ENCODE assay signal across 2 cellular contexts in the genomic region with DNA sequence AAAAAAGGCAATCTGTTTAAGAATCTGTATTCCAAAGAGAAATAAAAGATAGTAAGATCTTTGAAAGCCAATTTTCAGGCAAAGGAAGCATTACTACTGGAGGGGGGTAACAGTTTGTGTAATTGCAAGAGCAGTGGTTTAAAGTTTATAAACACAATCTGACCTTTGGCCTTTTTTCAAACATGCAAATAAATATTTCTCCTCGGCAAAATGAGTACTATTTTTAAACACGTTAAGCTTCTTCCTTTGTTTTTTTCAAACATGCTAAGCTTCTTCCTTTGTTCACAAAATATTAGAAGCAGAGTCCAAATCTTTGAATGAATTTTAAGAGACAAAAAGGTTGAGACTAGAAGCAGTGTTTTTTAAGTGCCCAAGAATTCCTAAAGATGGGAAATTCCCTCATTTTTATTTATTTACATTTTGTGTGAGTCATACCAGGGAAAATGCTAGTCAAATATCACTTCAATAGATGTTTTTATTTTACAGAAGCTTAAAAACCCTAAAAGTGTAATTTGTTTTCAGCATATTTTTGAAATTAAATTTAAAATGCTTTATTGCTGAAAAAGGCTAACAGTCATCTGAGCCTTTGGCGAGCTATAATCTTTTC.
TF ChIP-seq lines count a peak whose summit lies in the region.

No MANE protein-coding gene starts in this region.

TF ChIP-seq in IMR-90, 13 proteins besides CTCF, POLR2A, EP300 and RAD21:
- TF ChIP-seq MAFK (IDR thresholded peaks at IDR 0.05; ENCODE audit: low read depth, low read length), result no peak
- TF ChIP-seq FOS (IDR thresholded peaks at IDR 0.05; ENCODE audit: low read depth, low read length), result peak; percentile 56; the same call in 1 of the 2 replicates

TF ChIP-seq in GM12878, 131 proteins besides CTCF, POLR2A, EP300 and RAD21:
- TF ChIP-seq, protein P1, sequence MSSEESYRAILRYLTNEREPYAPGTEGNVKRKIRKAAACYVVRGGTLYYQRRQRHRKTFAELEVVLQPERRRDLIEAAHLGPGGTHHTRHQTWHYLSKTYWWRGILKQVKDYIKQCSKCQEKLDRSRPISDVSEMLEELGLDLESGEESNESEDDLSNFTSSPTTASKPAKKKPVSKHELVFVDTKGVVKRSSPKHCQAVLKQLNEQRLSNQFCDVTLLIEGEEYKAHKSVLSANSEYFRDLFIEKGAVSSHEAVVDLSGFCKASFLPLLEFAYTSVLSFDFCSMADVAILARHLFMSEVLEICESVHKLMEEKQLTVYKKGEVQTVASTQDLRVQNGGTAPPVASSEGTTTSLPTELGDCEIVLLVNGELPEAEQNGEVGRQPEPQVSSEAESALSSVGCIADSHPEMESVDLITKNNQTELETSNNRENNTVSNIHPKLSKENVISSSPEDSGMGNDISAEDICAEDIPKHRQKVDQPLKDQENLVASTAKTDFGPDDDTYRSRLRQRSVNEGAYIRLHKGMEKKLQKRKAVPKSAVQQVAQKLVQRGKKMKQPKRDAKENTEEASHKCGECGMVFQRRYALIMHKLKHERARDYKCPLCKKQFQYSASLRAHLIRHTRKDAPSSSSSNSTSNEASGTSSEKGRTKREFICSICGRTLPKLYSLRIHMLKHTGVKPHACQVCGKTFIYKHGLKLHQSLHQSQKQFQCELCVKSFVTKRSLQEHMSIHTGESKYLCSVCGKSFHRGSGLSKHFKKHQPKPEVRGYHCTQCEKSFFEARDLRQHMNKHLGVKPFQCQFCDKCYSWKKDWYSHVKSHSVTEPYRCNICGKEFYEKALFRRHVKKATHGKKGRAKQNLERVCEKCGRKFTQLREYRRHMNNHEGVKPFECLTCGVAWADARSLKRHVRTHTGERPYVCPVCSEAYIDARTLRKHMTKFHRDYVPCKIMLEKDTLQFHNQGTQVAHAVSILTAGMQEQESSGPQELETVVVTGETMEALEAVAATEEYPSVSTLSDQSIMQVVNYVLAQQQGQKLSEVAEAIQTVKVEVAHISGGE (CRISPR knock-in tag; IDR thresholded peaks at IDR 0.05), result no peak
- 0 out of 2 replicates have a peak, but pooled peaks have one; percentile 35 for TF ChIP-seq NR2F1 (conservative IDR thresholded peaks at IDR 0.05)
